In the genomic region with DNA sequence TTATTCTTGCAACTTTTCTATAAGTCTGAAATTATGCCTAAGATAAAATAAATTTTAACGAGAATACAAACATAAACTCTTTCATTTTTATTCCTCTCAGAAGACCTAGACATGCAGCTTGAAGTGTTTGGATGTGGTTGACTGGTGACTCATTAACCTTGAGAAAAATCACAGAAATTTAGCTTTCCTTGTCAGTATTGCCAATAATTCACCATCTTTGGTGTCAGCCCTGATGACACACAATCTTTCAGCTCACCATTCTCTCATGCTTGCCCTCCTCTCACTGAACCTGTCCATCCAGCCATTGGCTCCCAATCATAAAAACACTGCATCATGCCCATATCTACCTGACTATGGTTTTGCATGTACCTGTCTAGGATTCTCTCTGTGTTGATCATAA, we compare ENCODE assay signal across 11 cellular contexts. TPM values are rescaled to one million over a fixed set of nuclear protein-coding genes. Genes with fewer than 3 reads are reported as not detected.
"Had no signal": no experiment of that assay in that cellular context is flagged by ENCODE, and none has a peak within 500 bp of the region (broad histone marks: within the 10 kb centered on the region; RNA-seq: fewer than 3 reads in every experiment).

No MANE protein-coding gene starts in this region.

- H3K9me3 ChIP-seq: gastroesophageal sphincter, testis, upper lobe of right lung had no signal

- DNase-seq: activated B cell treated with CpG ODN at 0.5 μM for 24 hours; activated CD4-positive, alpha-beta T cell treated with anti-CD3 and anti-CD28 coated beads, Interleukin-2, amount 10 ng/mL, durations not matched to agents 24 days and 14 days; activated naive CD4-positive, alpha-beta T cell treated with anti-CD3 and anti-CD28 coated beads, Interleukin-2, amount 10 ng/mL, durations not matched to agents 7 days and 5 days; activated T-cell treated with anti-CD3 and anti-CD28 coated beads for 4 hours; kidney; stimulated activated CD4-positive, alpha-beta T cell treated with anti-CD3 and anti-CD28 coated beads, Interleukin-4, amount 100 ng/mL, for 24 hours; testis; upper lobe of right lung had no signal

- H3K36me3 ChIP-seq: gastroesophageal sphincter, upper lobe of right lung had no signal

- H3K4me3 ChIP-seq: gastroesophageal sphincter, testis, upper lobe of right lung had no signal

- H3K4me1 ChIP-seq: testis, upper lobe of right lung had no signal

- H3K27ac ChIP-seq: gastroesophageal sphincter, testis, upper lobe of right lung had no signal

- H3K27me3 ChIP-seq: gastroesophageal sphincter, testis, upper lobe of right lung had no signal

RNA-seq across cellular contexts. Expression of a gene that starts 22.6 kb away (rescaled TPM):
- total RNA-seq: activated B cell treated with CpG ODN at 0.5 μM for 24 hours; activated T-helper 17 cell treated with anti-CD3 and anti-CD28 coated beads, Interleukin-2, amount 50 U/mL, for 72 hours; neural crest cell had no signal
